20 cellular contexts compared by ENCODE assay signal in the genomic region with DNA sequence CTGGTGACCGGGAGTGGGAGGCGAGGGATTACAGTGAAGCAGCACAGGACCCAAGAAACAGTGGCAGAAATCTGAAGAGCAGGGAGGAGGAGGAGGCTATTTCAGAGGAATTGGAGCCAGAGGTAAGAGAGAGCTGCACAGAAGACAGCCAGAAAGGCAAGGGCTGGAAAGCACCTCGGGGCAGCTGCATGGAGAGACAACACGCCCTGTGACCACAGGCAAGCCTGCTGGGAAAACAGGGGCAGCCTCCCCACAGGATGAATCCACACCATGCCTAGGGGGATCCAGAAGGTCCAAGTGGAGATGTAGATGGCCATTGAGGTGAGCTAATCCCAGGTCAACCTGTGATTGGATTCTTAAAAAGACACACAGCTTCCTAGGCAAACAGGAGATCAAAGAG.
"Had no signal": no experiment of that assay in that cellular context is flagged by ENCODE, and none has a peak within 500 bp of the region (broad histone marks: within the 10 kb centered on the region; RNA-seq: fewer than 3 reads in every experiment).

No MANE protein-coding gene starts in this region.

- H3K9me3 Mint-ChIP-seq: activated naive CD4-positive, alpha-beta T cell treated with anti-CD3 and anti-CD28 coated beads, Interleukin-2, amount 10 ng/mL, durations not matched to agents 7 days and 5 days; activated T-cell treated with anti-CD3 and anti-CD28 coated beads, Interleukin-2, amount 50 U/mL, for 4 hours; T-helper 2 cell treated with Interferon-gamma antibody and Interleukin-4, amounts not matched to agents 5 μg/mL and 100 μg/mL, for 36 hours had no signal

- H3K9me3 ChIP-seq: ascending aorta, ovary, sigmoid colon, spleen, tibial artery had no signal

- DNase-seq: activated CD4-positive, alpha-beta T cell treated with anti-CD3 and anti-CD28 coated beads for 4 hours; activated CD8-positive, alpha-beta T cell treated with anti-CD3 and anti-CD28 coated beads, Interleukin-2, amount 10 ng/mL, durations not matched to agents 7 days and 5 days; activated effector memory CD4-positive, alpha-beta T cell treated with Interleukin-2 at 50 U/mL for 16 hours; activated naive CD4-positive, alpha-beta T cell treated with anti-CD3 and anti-CD28 coated beads, Interleukin-2, amount 10 ng/mL, durations not matched to agents 7 days and 5 days; activated T-cell treated with anti-CD3 and anti-CD28 coated beads, Interleukin-2, amount 50 U/mL, for 4 hours; cerebellar nuclear complex; cortex of kidney; effector CD8-positive, alpha-beta T cell; left cardiac atrium; ovary; sigmoid colon; spleen; stimulated activated naive CD4-positive, alpha-beta T cell; tibial artery had no signal

- H3K27me3 Mint-ChIP-seq: activated naive CD4-positive, alpha-beta T cell treated with anti-CD3 and anti-CD28 coated beads, Interleukin-2, amount 10 ng/mL, durations not matched to agents 7 days and 5 days had no signal

- H3K27ac Mint-ChIP-seq: activated CD8-positive, alpha-beta T cell treated with anti-CD3 and anti-CD28 coated beads, Interleukin-2, amount 10 ng/mL, durations not matched to agents 7 days and 5 days; activated naive CD4-positive, alpha-beta T cell treated with anti-CD3 and anti-CD28 coated beads, Interleukin-2, amount 10 ng/mL, durations not matched to agents 7 days and 5 days; mesothelial cell of epicardium; T-helper 2 cell treated with Interferon-gamma antibody and Interleukin-4, amounts not matched to agents 5 μg/mL and 100 μg/mL, for 36 hours had no signal

- ATAC-seq: activated CD8-positive, alpha-beta T cell treated with anti-CD3 and anti-CD28 coated beads, Interleukin-2, amount 10 ng/mL, durations not matched to agents 7 days and 5 days; activated T-cell treated with anti-CD3 and anti-CD28 coated beads, Interleukin-2, amount 50 U/mL, for 4 hours; esophagus mucosa had no signal

- H3K4me3 Mint-ChIP-seq: activated CD8-positive, alpha-beta T cell treated with anti-CD3 and anti-CD28 coated beads, Interleukin-2, amount 10 ng/mL, durations not matched to agents 7 days and 5 days; activated naive CD4-positive, alpha-beta T cell treated with anti-CD3 and anti-CD28 coated beads, Interleukin-2, amount 10 ng/mL, durations not matched to agents 7 days and 5 days; activated T-cell treated with anti-CD3 and anti-CD28 coated beads, Interleukin-2, amount 50 U/mL, for 4 hours; mesothelial cell of epicardium; T-helper 2 cell treated with Interferon-gamma antibody and Interleukin-4, amounts not matched to agents 5 μg/mL and 100 μg/mL, for 36 hours had no signal

- H3K4me3 ChIP-seq: ascending aorta, lung, ovary, sigmoid colon, SK-N-MC, spleen, tibial artery had no signal

- H3K27ac ChIP-seq: ascending aorta, ovary, sigmoid colon, SK-N-MC, spleen, tibial artery had no signal

- H3K27me3 ChIP-seq: ascending aorta, ovary, sigmoid colon, spleen, tibial artery had no signal

- H3K36me3 ChIP-seq: ascending aorta, ovary, sigmoid colon had no signal
